8 cellular contexts compared by ENCODE assay signal in genomic region chr15:51731549-51732267, GRCh38. TPM values are rescaled to one million over a fixed set of nuclear protein-coding genes. Genes with fewer than 3 reads are reported as not detected.
DNase-seq lines count a peak whose midpoint lies in the region; ATAC-seq and TF ChIP-seq lines count a peak whose summit lies in the region.

No MANE protein-coding gene starts in this region.

- in situ Hi-C loops in GM13977 (cut with MboI; ENCODE audit: low pct_unique_long_range_greater_than_20kb, low sequenced_read_pairs, unreplicated experiment): no loop called here

- no peaks in the 10 kb centered on the region for H3K9me2 ChIP-seq in Karpas-422 (replicated peaks; ENCODE audit: insufficient read depth, low read length)

- H3K9me3 Mint-ChIP-seq in activated T-cell treated with anti-CD3 and anti-CD28 coated beads, Interleukin-2, amount 50 U/mL, for 4 hours: no peaks in the 10 kb centered on the region
- H3K9me3 Mint-ChIP-seq in endodermal cell: no peaks in the 10 kb centered on the region

- peaks cover 19% of the 10 kb centered on the region for H3K36me3 Mint-ChIP-seq in activated T-cell treated with anti-CD3 and anti-CD28 coated beads, Interleukin-2, amount 50 U/mL, for 4 hours (ENCODE audit: insufficient read depth)
- H3K36me3 Mint-ChIP-seq in endodermal cell (ENCODE audit: low read depth): no peaks in the 10 kb centered on the region

- TF ChIP-seq CTCF in GM13977 (IDR thresholded peaks at IDR 0.05; ENCODE audit: extremely low read depth, insufficient read depth, missing control alignments) (no peak), endodermal cell (conservative IDR thresholded peaks at IDR 0.05) (no peak)

- peak overlapping the region; percentile 88 for H3K4me2 ChIP-seq in Karpas-422 (ENCODE audit: low read depth, low read length, poor library complexity, severe bottlenecking)

- H3K27me3 Mint-ChIP-seq in activated T-cell treated with anti-CD3 and anti-CD28 coated beads, Interleukin-2, amount 50 U/mL, for 4 hours (ENCODE audit: low read depth): no peaks in the 10 kb centered on the region
- H3K27me3 Mint-ChIP-seq in endodermal cell (ENCODE audit: insufficient read depth): peaks cover 18% of the 10 kb centered on the region

- 89 to 94% methylated on average over 5 of the region's 5 CpGs for WGBS in endodermal cell (ENCODE audit: insufficient coverage in 1 of 2, insufficient read length in 1 of 2), 2 experiments

- H4K20me1 ChIP-seq in Karpas-422 (ENCODE audit: insufficient read depth, low read depth, low read length): peaks cover 19% of the 10 kb centered on the region

- peaks cover 91% of the 10 kb centered on the region for H3K4me1 Mint-ChIP-seq in activated T-cell treated with anti-CD3 and anti-CD28 coated beads, Interleukin-2, amount 50 U/mL, for 4 hours (ENCODE audit: low read depth)
- H3K4me1 Mint-ChIP-seq in endodermal cell: peaks cover 5% of the 10 kb centered on the region

- H3K9ac ChIP-seq in Karpas-422 (ENCODE audit: low read length): peak overlapping the region; percentile 12; the same call in 1 of the 2 replicates
- no peak overlapping the region for H3K9ac ChIP-seq in endodermal cell (ENCODE audit: extremely low read depth, low read length, poor library complexity, severe bottlenecking)

- intact Hi-C loops in left ventricle myocardium superior (cut with micrococcal nuclease): loop anchor here (2.0 kb wide), 1 partner anchor 19 kb away; the partner anchor contains the start of gene TMOD2

- DNase-seq in GM13977 (ENCODE audit: low spot score) (peak; percentile 58), Karpas-422 (peak; percentile 83), left ventricle myocardium superior (no peak), SJCRH30 (no peak), endodermal cell (no peak)
- no peak for DNase-seq in activated T-cell treated with anti-CD3 and anti-CD28 coated beads, Interleukin-2, amount 50 U/mL, for 4 hours
- DNase-seq in stimulated activated naive CD4-positive, alpha-beta T cell (lab: John Stamatoyannopoulos, UW): peak in 5 of 6 experiments; percentile 11 to 74 (median 52)

- ATAC-seq in GM21717 (IDR thresholded peaks at IDR 0.05; ENCODE audit: unreplicated experiment): peak; percentile 65
- ATAC-seq in activated T-cell treated with anti-CD3 and anti-CD28 coated beads, Interleukin-2, amount 50 U/mL, for 4 hours: peak; percentile 36 to 51
- peak; percentile 77 for ATAC-seq in left ventricle myocardium superior

- no peak overlapping the region for H2AFZ ChIP-seq in Karpas-422 (ENCODE audit: low read length)

- H3K27me3 ChIP-seq in Karpas-422 (ENCODE audit: low read length): no peaks in the 10 kb centered on the region
- no peaks in the 10 kb centered on the region for H3K27me3 ChIP-seq in SJCRH30
- peaks cover 17% of the 10 kb centered on the region for H3K27me3 ChIP-seq in endodermal cell (ENCODE audit: control insufficient read depth, insufficient read depth, low read length, poor library complexity, severe bottlenecking)

- H3K36me3 ChIP-seq in Karpas-422 (ENCODE audit: insufficient read depth, low read length): no peaks in the 10 kb centered on the region
- no peaks in the 10 kb centered on the region for H3K36me3 ChIP-seq in SJCRH30
- no peaks in the 10 kb centered on the region for H3K36me3 ChIP-seq in endodermal cell (ENCODE audit: control insufficient read depth, insufficient read depth, low read length)

- H3K9me3 ChIP-seq in Karpas-422 (ENCODE audit: low read length): no peaks in the 10 kb centered on the region
- no peaks in the 10 kb centered on the region for H3K9me3 ChIP-seq in SJCRH30 (replicated peaks)
- H3K9me3 ChIP-seq in endodermal cell (ENCODE audit: control insufficient read depth, low read length): no peaks in the 10 kb centered on the region

- peaks cover 58% of the 10 kb centered on the region for H3K4me1 ChIP-seq in Karpas-422 (ENCODE audit: low read length)
- peaks cover 13% of the 10 kb centered on the region for H3K4me1 ChIP-seq in SJCRH30
- H3K4me1 ChIP-seq in endodermal cell (ENCODE audit: control insufficient read depth, insufficient read depth, low read length): peaks cover under 1% of the 10 kb centered on the region

- H3K27ac ChIP-seq in Karpas-422 (ENCODE audit: low read length) (peak overlapping the region; percentile 32; the same call in 1 of the 2 replicates), SJCRH30 (no peak overlapping the region), endodermal cell (ENCODE audit: low read depth, low read length) (no peak overlapping the region)

- H3K27ac Mint-ChIP-seq in endodermal cell: no peak overlapping the region

- no peaks in the 10 kb centered on the region for H3K79me2 ChIP-seq in Karpas-422 (ENCODE audit: low read length)

- peak overlapping the region; percentile 75 for H3K4me3 Mint-ChIP-seq in activated T-cell treated with anti-CD3 and anti-CD28 coated beads, Interleukin-2, amount 50 U/mL, for 4 hours
- H3K4me3 Mint-ChIP-seq in endodermal cell: no peak overlapping the region

- H3K4me3 ChIP-seq in Karpas-422 (ENCODE audit: low read length) (peak overlapping the region; percentile 58), SJCRH30 (no peak overlapping the region), endodermal cell (ENCODE audit: low read length) (no peak overlapping the region)

RNA-seq across cellular contexts. Expression of gene LYSMD2, which starts 5.7 kb away (rescaled TPM):
- 3.4 and 5.4 TPM in 2 replicates for total RNA-seq in Karpas-422 (2014; rRNA removed; shearing (Covaris generic); ENCODE audit: low replicate concordance)
- 10 to 100 TPM; 16.3 to 23.5 (median 22.4) TPM for total RNA-seq in activated T-cell treated with anti-CD3 and anti-CD28 coated beads, Interleukin-2, amount 50 U/mL, for 4 hours
- total RNA-seq in left ventricle myocardium superior: 4.7 TPM
- total RNA-seq in SJCRH30 (2014; rRNA removed; shearing (Covaris generic)): 2.0 and 2.9 TPM in 2 replicates
- 1 to 10 TPM in 1 of 2 donors, under 1 TPM in 1; 0.80 to 1.5 TPM for total RNA-seq in endodermal cell
- 0.36 TPM for polyA plus RNA-seq in endodermal cell (2013, experiment 1 of 2)
- polyA plus RNA-seq in endodermal cell (2013, experiment 2 of 2): 0.37 TPM

RNA-seq across cellular contexts. Expression of gene TMOD2, which starts 19.7 kb away (rescaled TPM):
- total RNA-seq in Karpas-422 (2014; rRNA removed; shearing (Covaris generic); ENCODE audit: low replicate concordance): 0.72 and 2.6 TPM in 2 replicates
- total RNA-seq in activated T-cell treated with anti-CD3 and anti-CD28 coated beads, Interleukin-2, amount 50 U/mL, for 4 hours: 1 to 10 TPM; 3.7 to 3.9 (median 3.8) TPM
- total RNA-seq in left ventricle myocardium superior: 9.2 TPM
- 3.1 and 3.2 TPM in 2 replicates for total RNA-seq in SJCRH30 (2014; rRNA removed; shearing (Covaris generic))
- total RNA-seq in endodermal cell: 1 to 10 TPM; 2.1 to 2.5 TPM
- 2.8 TPM for polyA plus RNA-seq in endodermal cell (2013, experiment 1 of 2)
- 2.8 TPM for polyA plus RNA-seq in endodermal cell (2013, experiment 2 of 2)

RNA-seq across cellular contexts. Expression of gene SCG3, which starts 50.4 kb away (rescaled TPM):
- total RNA-seq in Karpas-422 (2014; rRNA removed; shearing (Covaris generic); ENCODE audit: low replicate concordance): not detected in 2 replicates
- not detected for total RNA-seq in activated T-cell treated with anti-CD3 and anti-CD28 coated beads, Interleukin-2, amount 50 U/mL, for 4 hours
- total RNA-seq in left ventricle myocardium superior: not detected
- not detected in 2 replicates for total RNA-seq in SJCRH30 (2014; rRNA removed; shearing (Covaris generic))
- total RNA-seq in endodermal cell: 10 to 100 TPM; 10.0 to 18.3 TPM
- polyA plus RNA-seq in endodermal cell (2013, experiment 1 of 2): 13.2 TPM
- polyA plus RNA-seq in endodermal cell (2013, experiment 2 of 2): 12.6 TPM

Comparison
In these comparisons a context has a peak if more than half of its experiments do, and no peak if none do; other contexts are left out.
1. DNase-seq: peak in GM13977 (single experiment), Karpas-422 (single experiment) and stimulated activated naive CD4-positive, alpha-beta T cell (5 of 6); none in activated T-cell treated with anti-CD3 and anti-CD28 coated beads, Interleukin-2, amount 50 U/mL, for 4 hours (single experiment), left ventricle myocardium superior (single experiment), SJCRH30 (0 of 2) and endodermal cell (single experiment).
2. RNA of gene SCG3, which starts 50.4 kb away (total RNA-seq): 10.0 to 18.3 TPM in endodermal cell; not detected in left ventricle myocardium superior (single experiment), not detected in activated T-cell treated with anti-CD3 and anti-CD28 coated beads, Interleukin-2, amount 50 U/mL, for 4 hours, not detected in Karpas-422 and not detected in SJCRH30; every median in the first group is over 10 times any median in the second.
3. Peak in every context shown above with its lines, with median percentiles within 50 percentile points of each other: ATAC-seq.